Comparison of ENCODE assay signal across 8 cellular contexts in the genomic region with DNA sequence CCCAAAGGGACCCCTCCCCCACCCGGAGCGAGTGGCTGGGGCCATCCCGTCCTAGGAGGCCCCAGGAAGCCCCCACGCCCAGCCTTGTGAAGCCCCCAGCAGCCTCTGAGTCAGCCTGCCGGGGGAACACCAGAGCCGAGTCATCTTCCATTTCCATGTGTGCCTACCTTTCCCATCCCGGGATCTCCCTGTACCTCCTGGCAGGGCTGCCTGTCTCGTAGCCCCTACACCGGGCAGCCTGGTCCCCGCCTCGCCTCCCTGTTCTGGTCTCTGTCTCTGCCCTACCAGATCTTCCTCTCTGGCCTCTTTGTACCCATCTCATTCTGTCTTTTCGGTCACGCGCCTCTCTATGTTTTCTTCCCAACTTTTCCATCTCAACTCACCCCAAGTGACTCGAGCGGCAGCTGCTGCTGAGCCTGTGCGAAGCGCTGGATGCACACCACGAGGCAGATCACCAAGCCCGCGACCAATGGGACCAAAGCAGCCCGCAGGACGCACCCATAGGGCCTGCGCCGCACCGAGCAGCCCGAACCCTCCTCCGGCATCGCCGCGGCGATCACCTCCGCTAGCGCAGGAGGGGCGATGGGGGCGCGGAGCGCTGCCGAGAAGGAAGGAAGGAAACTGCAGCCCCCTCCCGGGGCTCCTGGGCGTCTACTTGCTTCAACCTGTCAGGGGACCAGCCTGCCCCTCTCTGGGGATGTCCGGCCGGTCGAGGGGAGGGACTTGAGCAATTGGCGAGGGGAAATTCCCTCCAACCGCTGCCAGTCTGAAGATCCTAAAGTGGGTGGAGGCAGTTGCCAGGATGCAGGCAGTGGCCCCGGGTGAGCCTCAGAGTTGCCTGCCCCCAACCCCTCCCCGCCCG. TPM values are rescaled to one million over a fixed set of nuclear protein-coding genes. Genes with fewer than 3 reads are reported as not detected.
DNase-seq lines count a peak whose midpoint lies in the region; ATAC-seq, FAIRE-seq and TF ChIP-seq lines count a peak whose summit lies in the region.

Gene CD70, minus strand, starts transcription at position 693 of the 862 bp plus-strand sequence. Its CDS starts 148 bp downstream, at position 545.

- H3K27me3 ChIP-seq in gastrocnemius medialis, result peaks cover 57 to 79% (median 61%) of the 10 kb centered on the region in 3 donors

- POLR2A ChIA-PET in HEK293T (lab: Yijun Ruan, JAX), result no interaction called here

- peak; percentile 88 for ATAC-seq in stimulated activated naive CD8-positive, alpha-beta T cell treated with anti-CD3 and anti-CD28 coated beads, Interleukin-15, amount 100 ng/mL, for 72 hours
- ATAC-seq in gastrocnemius medialis, result no peak

- H3K4me3 ChIP-seq in kidney (ENCODE audit: low read length in 2 of 2) (no peak within 1 kb of the TSS), gastrocnemius medialis (no peak within 1 kb of the TSS)

- H3K4me1 ChIP-seq in kidney (ENCODE audit: control insufficient read depth in 1 of 2, insufficient read depth in 1 of 2, low read depth in 1 of 2, low read length in 2 of 2) (peaks cover 0 to 7% of the 10 kb centered on the region in 2 donors), gastrocnemius medialis (peaks cover 0 to 6% of the 10 kb centered on the region in 2 donors)

- no peak within 1 kb of the TSS for H3K9ac ChIP-seq in kidney (ENCODE audit: low read length in 2 of 2)

- peak within 1 kb of the TSS; percentile 1 to 86 for H3K27ac Mint-ChIP-seq in stimulated activated naive CD8-positive, alpha-beta T cell treated with anti-CD3 and anti-CD28 coated beads, Interleukin-15, amount 100 ng/mL, for 72 hours

- DNase-seq in GM12891 (ENCODE audit: insufficient read length, low spot score), result peak; percentile 62
- DNase-seq in HEK293T (ENCODE audit: extremely low spot score), result no peak
- DNase-seq in NOMO-1 treated with DMSO at 0.1 percent for 48 hours (lab: John Stamatoyannopoulos, UW; ENCODE audit: unreplicated experiment), result peak; percentile 91
- DNase-seq in activated effector memory CD4-positive, alpha-beta T cell treated with anti-CD3 and anti-CD28 coated beads, Interleukin-2, amount 50 U/mL, for 16 hours, result peak; percentile 81
- peak; percentile 78 for DNase-seq in kidney
- DNase-seq in stimulated activated naive CD8-positive, alpha-beta T cell treated with anti-CD3 and anti-CD28 coated beads, Interleukin-15, amount 100 ng/mL, for 72 hours, result peak; percentile 74 to 78
- no peak for DNase-seq in NCI-H146 (lab: John Stamatoyannopoulos, UW)
- DNase-seq in gastrocnemius medialis, result no peak

- in situ Hi-C loops in gastrocnemius medialis (cut with MboI; ENCODE audit: low sequenced_read_pairs in 4 of 4), result no loop called here

- peak; percentile 95 for TF ChIP-seq POLR2A in GM12891 (IDR thresholded peaks at IDR 0.05; ENCODE audit: low read depth, low read length)
- TF ChIP-seq POLR2A in gastrocnemius medialis (IDR thresholded peaks at IDR 0.05), result no peak

- FAIRE-seq in GM12891 (lab: Jason Lieb, UNC), result peak; percentile 97
- no peak for FAIRE-seq in kidney (lab: Jason Lieb, UNC)

- peaks cover 89% of the 10 kb centered on the region for H3K4me1 Mint-ChIP-seq in stimulated activated naive CD8-positive, alpha-beta T cell treated with anti-CD3 and anti-CD28 coated beads, Interleukin-15, amount 100 ng/mL, for 72 hours

- peak within 1 kb of the TSS; percentile 85 to 96 for H3K4me3 Mint-ChIP-seq in stimulated activated naive CD8-positive, alpha-beta T cell treated with anti-CD3 and anti-CD28 coated beads, Interleukin-15, amount 100 ng/mL, for 72 hours

- CTCF ChIA-PET in HEK293T (lab: Yijun Ruan, JAX), result no interaction called here

- peaks cover 60% of the 10 kb centered on the region for H3K27me3 Mint-ChIP-seq in stimulated activated naive CD8-positive, alpha-beta T cell treated with anti-CD3 and anti-CD28 coated beads, Interleukin-15, amount 100 ng/mL, for 72 hours

- no peak for TF ChIP-seq CTCF in kidney (IDR thresholded peaks at IDR 0.05; ENCODE audit: borderline replicate concordance, extremely low read depth, insufficient read depth)
- TF ChIP-seq CTCF in gastrocnemius medialis (IDR thresholded peaks at IDR 0.05 in 4 of 5, conservative IDR thresholded peaks at IDR 0.05 in 1 of 5), result no peak

- H3K36me3 ChIP-seq in kidney (ENCODE audit: control insufficient read depth in 1 of 2, insufficient read depth in 2 of 2, low read length in 2 of 2) (no peaks in the 10 kb centered on the region), gastrocnemius medialis (no peaks in the 10 kb centered on the region)

- intact Hi-C loops in kidney (cut with DNase I), result no loop called here
- intact Hi-C loops in gastrocnemius medialis (cut with DNase I; ENCODE audit: low total_unique reads), result no loop called here

- H3K9me3 ChIP-seq in kidney (ENCODE audit: control insufficient read depth in 1 of 2, low read length in 2 of 2) (no peaks in the 10 kb centered on the region), gastrocnemius medialis (no peaks in the 10 kb centered on the region)

- no peak within 1 kb of the TSS for H3K27ac ChIP-seq in kidney (ENCODE audit: low read depth in 2 of 2, low read length in 2 of 2)
- no peak within 1 kb of the TSS for H3K27ac ChIP-seq in gastrocnemius medialis

- no peaks in the 10 kb centered on the region for H3K9me3 Mint-ChIP-seq in stimulated activated naive CD8-positive, alpha-beta T cell treated with anti-CD3 and anti-CD28 coated beads, Interleukin-15, amount 100 ng/mL, for 72 hours

TF ChIP-seq in GM12891, 5 proteins besides CTCF, POLR2A, EP300 and RAD21:
- TF ChIP-seq SPI1 (IDR thresholded peaks at IDR 0.05; ENCODE audit: low read depth, low read length) (no peak), PAX5 (IDR thresholded peaks at IDR 0.05; ENCODE audit: insufficient read depth, low read length, severe bottlenecking) (no peak), POLR2AphosphoS5 (IDR thresholded peaks at IDR 0.05; ENCODE audit: low read depth, low read length) (peak; percentile 92), TAF1 (IDR thresholded peaks at IDR 0.05; ENCODE audit: low read depth, low read length) (peak; percentile 88), POU2F2 (IDR thresholded peaks at IDR 0.05; ENCODE audit: low read depth, low read length) (peak; percentile 63)

TF ChIP-seq in HEK293T, 16 proteins besides CTCF, POLR2A, EP300 and RAD21:
- TF ChIP-seq L3MBTL2 (conservative IDR thresholded peaks at IDR 0.05), result peak; percentile 32; the same call in 1 of the 2 replicates
- no peak for TF ChIP-seq BHLHE40 (IDR thresholded peaks at IDR 0.05; ENCODE audit: borderline replicate concordance)

RNA-seq across cellular contexts. Expression of gene CD70, which starts in this region (rescaled TPM):
- polyA plus RNA-seq in GM12891 (2012; ENCODE audit: low read depth, missing spikeins), result 243 TPM
- 0.76 TPM for total RNA-seq in kidney
- polyA plus RNA-seq in kidney (ENCODE audit: insufficient read depth, low read depth, low replicate concordance), result not detected
- not detected for total RNA-seq in gastrocnemius medialis

Comparison
In these comparisons a context has a peak if more than half of its experiments do, and no peak if none do; other contexts are left out.
1. Peak in DNase-seq in kidney; RNA of the gene not detected or under 1 TPM.
2. DNase-seq: peak in GM12891 (single experiment), NOMO-1 treated with DMSO at 0.1 percent for 48 hours (single experiment), activated effector memory CD4-positive, alpha-beta T cell treated with anti-CD3 and anti-CD28 coated beads, Interleukin-2, amount 50 U/mL, for 16 hours (single experiment) and stimulated activated naive CD8-positive, alpha-beta T cell treated with anti-CD3 and anti-CD28 coated beads, Interleukin-15, amount 100 ng/mL, for 72 hours (2 of 2); none in HEK293T (single experiment), NCI-H146 (single experiment) and gastrocnemius medialis (0 of 2).